Comparison of ENCODE assay signal across 8 cellular contexts in genomic region chr1:16237343-16237830, GRCh38. TPM values are rescaled to one million over a fixed set of nuclear protein-coding genes. Genes with fewer than 3 reads are reported as not detected.
DNase-seq lines count a peak whose midpoint lies in the region; ATAC-seq and TF ChIP-seq lines count a peak whose summit lies in the region.

No MANE protein-coding gene starts in this region.

- no peaks in the 10 kb centered on the region for H3K36me3 Mint-ChIP-seq in activated T-cell treated with anti-CD3 and anti-CD28 coated beads, Interleukin-2, amount 50 U/mL, for 24 hours (ENCODE audit: low read depth)

- peak overlapping the region; percentile 85 for H3K4me3 Mint-ChIP-seq in activated T-cell treated with anti-CD3 and anti-CD28 coated beads, Interleukin-2, amount 50 U/mL, for 24 hours

- H3K4me1 Mint-ChIP-seq in activated T-cell treated with anti-CD3 and anti-CD28 coated beads, Interleukin-2, amount 50 U/mL, for 24 hours (ENCODE audit: low read depth), result peaks cover 28% of the 10 kb centered on the region

- TF ChIP-seq POLR2A in adrenal gland (IDR thresholded peaks at IDR 0.05), result no peak
- TF ChIP-seq POLR2A in transverse colon (IDR thresholded peaks at IDR 0.05), result no peak

- H3K27me3 Mint-ChIP-seq in activated T-cell treated with anti-CD3 and anti-CD28 coated beads, Interleukin-2, amount 50 U/mL, for 24 hours, result no peaks in the 10 kb centered on the region

- TF ChIP-seq EP300 in transverse colon (IDR thresholded peaks at IDR 0.05; ENCODE audit: low read depth), result no peak

- peak overlapping the region; percentile 93 for H3K27ac Mint-ChIP-seq in activated T-cell treated with anti-CD3 and anti-CD28 coated beads, Interleukin-2, amount 50 U/mL, for 24 hours

- H3K27ac ChIP-seq in adrenal gland (peak overlapping the region; percentile 86 to 94 (median 94)), layer of hippocampus (ENCODE audit: low read depth, low read length) (peak overlapping the region; percentile 32), transverse colon (peak overlapping the region; percentile 86 to 92 (median 86))

- H3K9me3 Mint-ChIP-seq in activated T-cell treated with anti-CD3 and anti-CD28 coated beads, Interleukin-2, amount 50 U/mL, for 24 hours, result no peaks in the 10 kb centered on the region

- TF ChIP-seq CTCF in adrenal gland (IDR thresholded peaks at IDR 0.05) (no peak), transverse colon (IDR thresholded peaks at IDR 0.05) (no peak)

- WGBS in adrenal gland, 4 donors, result 15 to 19% (median 17%) methylated on average over 6 of the region's 6 CpGs
- WGBS in transverse colon (ENCODE audit: low coverage in 1 of 2), 2 donors, result 3 to 24% methylated on average over 4 to 6 of the region's 6 CpGs

- in situ Hi-C loops in transverse colon (cut with MboI; ENCODE audit: low pct_ligation_motif_present in 1 of 4, low pct_unique_long_range_greater_than_20kb in 1 of 4, low sequenced_read_pairs in 3 of 4), result no loop called here

- H3K9me3 ChIP-seq in adrenal gland (replicated peaks in 1 of 3) (no peaks in the 10 kb centered on the region), transverse colon (no peaks in the 10 kb centered on the region)

- DNase-seq in activated T-cell treated with anti-CD3 and anti-CD28 coated beads, Interleukin-2, amount 50 U/mL, for 24 hours, result no peak
- DNase-seq in activated T-cell treated with anti-CD3 and anti-CD28 coated beads, Interleukin-2, amount 50 U/mL, for 48 hours, result no peak
- DNase-seq in adrenal gland, result peak in 5 of 7 donors; percentile 44 to 67 (median 57)
- no peak for DNase-seq in transverse colon
- no peak for DNase-seq in HuH-7.5 (ENCODE audit: low spot score)
- DNase-seq in superior temporal gyrus (ENCODE audit: extremely low spot score), result no peak

- intact Hi-C loops in adrenal gland (cut with DNase I) (no loop called here), transverse colon (cut with DNase I; ENCODE audit: low total_unique reads) (no loop called here)

- H3K27me3 ChIP-seq in adrenal gland (no peaks in the 10 kb centered on the region), layer of hippocampus (ENCODE audit: control insufficient read depth, insufficient read depth, low read length) (no peaks in the 10 kb centered on the region), transverse colon (no peaks in the 10 kb centered on the region)

- no peak for ATAC-seq in HG03520 (IDR thresholded peaks at IDR 0.05; ENCODE audit: unreplicated experiment)

- H3K4me1 ChIP-seq in adrenal gland (replicated peaks in 1 of 2) (peaks cover 9 to 23% of the 10 kb centered on the region in 2 donors), transverse colon (peaks cover 6 to 18% (median 16%) of the 10 kb centered on the region in 4 donors)

- H3K4me3 ChIP-seq in adrenal gland, result peak overlapping the region in 1 of 4 donors; percentile 61
- peak overlapping the region in 3 of 4 donors; percentile 60 to 66 (median 62) for H3K4me3 ChIP-seq in transverse colon

- H3K36me3 ChIP-seq in adrenal gland (replicated peaks in 1 of 2) (no peaks in the 10 kb centered on the region), transverse colon (no peaks in the 10 kb centered on the region)

RNA-seq across cellular contexts. Expression of gene CPLANE2, which starts 0.4 kb away (rescaled TPM):
- total RNA-seq in adrenal gland (10 to 100 TPM; 10.5 to 21.3 (median 13.9) TPM), transverse colon (10 to 100 TPM in 1 of 4 donors, 1 to 10 TPM in 2, under 1 TPM in 1; 0.60 to 12.3 (median 4.3) TPM)
- 1 to 10 TPM; 2.8 to 6.3 (median 3.0) TPM for polyA plus RNA-seq in adrenal gland

RNA-seq across cellular contexts. Expression of gene ARHGEF19, which starts 24.9 kb away (rescaled TPM):
- total RNA-seq in adrenal gland (10 to 100 TPM; 11.4 to 46.2 (median 23.8) TPM), transverse colon (10 to 100 TPM in 2 of 4 donors, 1 to 10 TPM in 2; 5.7 to 46.8 (median 10.8) TPM)
- polyA plus RNA-seq in adrenal gland, result 10 to 100 TPM; 19.1 to 28.2 (median 19.1) TPM

Comparison
In these comparisons a context has a peak if more than half of its experiments do, and no peak if none do; other contexts are left out.
1. DNase-seq: peak in adrenal gland (5 of 7); none in activated T-cell treated with anti-CD3 and anti-CD28 coated beads, Interleukin-2, amount 50 U/mL, for 24 hours (single experiment), activated T-cell treated with anti-CD3 and anti-CD28 coated beads, Interleukin-2, amount 50 U/mL, for 48 hours (0 of 2), transverse colon (single experiment), HuH-7.5 (single experiment) and superior temporal gyrus (single experiment).
2. H3K27ac ChIP-seq: peak in every context shown above with its lines; median percentile 94 in adrenal gland; 86 in transverse colon; 32 in layer of hippocampus.